ENCODE assay signal across 1 cellular context in genomic region chr9:121324316-121324715, GRCh38.
TF ChIP-seq lines count a peak whose summit lies in the region.

No MANE protein-coding gene starts in this region.

TF ChIP-seq in HepG2, 621 proteins besides CTCF, POLR2A, EP300 and RAD21 (continued from another document):
- TF ChIP-seq ZNF687 (CRISPR knock-in tag; IDR thresholded peaks at IDR 0.05) (peak; percentile 19; the same call in 1 of the 2 replicates), SKIL (CRISPR knock-in tag; IDR thresholded peaks at IDR 0.05; ENCODE audit: borderline replicate concordance) (no peak)
